ENCODE assay signal across 32 cellular contexts in genomic region chr2:122520212-122520611, GRCh38.
"Had no signal": no experiment of that assay in that cellular context is flagged by ENCODE, and none has a peak within 500 bp of the region (broad histone marks: within the 10 kb centered on the region; RNA-seq: fewer than 3 reads in every experiment).

No MANE protein-coding gene starts in this region.

- FAIRE-seq: astrocyte, bronchial epithelial cell, TTC549 had no signal

- H3K4me3 ChIP-seq: adrenal gland, body of pancreas, MG63, Peyer's patch, SJSA1 had no signal

- H3K9me3 Mint-ChIP-seq: activated CD4-positive, alpha-beta T cell treated with anti-CD3 and anti-CD28 coated beads, Interleukin-2, amount 10 ng/mL, durations not matched to agents 24 days and 14 days; activated T-helper 17 cell treated with anti-CD3 and anti-CD28 coated beads, Interleukin-2, amount 50 U/mL, for 72 hours; T-helper 1 cell treated with Interleukin-12 subunit alpha and Interleukin-12 subunit beta and Interleukin-4 antibody, amounts not matched to agents 30 μg/mL and 1 μg/mL, for 36 hours; T-helper 2 cell treated with Interferon-gamma antibody and Interleukin-4, amounts not matched to agents 5 μg/mL and 100 μg/mL, for 36 hours had no signal

- H3K27me3 ChIP-seq: adrenal gland, body of pancreas, MG63, Peyer's patch, SJSA1 had no signal

- DNase-seq: activated CD4-positive, alpha-beta T cell treated with anti-CD3 and anti-CD28 coated beads, Interleukin-2, amount 10 ng/mL, durations not matched to agents 24 days and 14 days; activated CD4-positive, alpha-beta T cell treated with anti-CD3 and anti-CD28 coated beads, Interleukin-2, amount 50 U/mL, for 4 hours; activated CD8-positive, alpha-beta T cell treated with anti-CD3 and anti-CD28 coated beads for 36 hours; activated gamma-delta T cell; activated naive CD4-positive, alpha-beta T cell treated with Interleukin-2 at 50 U/mL for 16 hours; activated T-cell treated with anti-CD3 and anti-CD28 coated beads, Interleukin-2, amount 50 U/mL, for 1 hour; activated T-cell treated with anti-CD3 and anti-CD28 coated beads, Interleukin-2, amount 50 U/mL, for 72 hours; adrenal gland; body of pancreas; caudate nucleus; Karpas-422; MG63; MV-4-11; NCI-H1092; NCI-H1436 treated with DMSO at 0.1 percent for 48 hours; NCI-H1694 treated with DMSO at 0.1 percent for 48 hours; NCI-H2029; NCI-H345; NCI-H524 treated with DMSO at 0.1 percent for 48 hours; PC-3; Peyer's patch; RPMI8226; SHP77 treated with DMSO at 0.1 percent for 48 hours; SK-N-SH had no signal

- H3K27me3 Mint-ChIP-seq: activated CD4-positive, alpha-beta T cell treated with anti-CD3 and anti-CD28 coated beads, Interleukin-2, amount 10 ng/mL, durations not matched to agents 24 days and 14 days; activated CD8-positive, alpha-beta T cell treated with anti-CD3 and anti-CD28 coated beads for 36 hours; activated T-helper 17 cell treated with anti-CD3 and anti-CD28 coated beads, Interleukin-2, amount 50 U/mL, for 72 hours had no signal

- H3K36me3 ChIP-seq: adrenal gland, MG63, Peyer's patch, SJSA1 had no signal

- H3K9ac ChIP-seq: SK-N-SH had no signal

- H3K4me1 ChIP-seq: adrenal gland, body of pancreas, Peyer's patch, SJSA1 had no signal

- H3K4me2 ChIP-seq: SK-N-SH had no signal

- H3K4me1 Mint-ChIP-seq: activated CD4-positive, alpha-beta T cell treated with anti-CD3 and anti-CD28 coated beads, Interleukin-2, amount 10 ng/mL, durations not matched to agents 24 days and 14 days; activated T-helper 17 cell treated with anti-CD3 and anti-CD28 coated beads, Interleukin-2, amount 50 U/mL, for 72 hours had no signal

- H3K9me2 ChIP-seq: SK-N-SH had no signal

- H3K4me3 Mint-ChIP-seq: activated CD4-positive, alpha-beta T cell treated with anti-CD3 and anti-CD28 coated beads, Interleukin-2, amount 10 ng/mL, durations not matched to agents 24 days and 14 days; activated CD8-positive, alpha-beta T cell treated with anti-CD3 and anti-CD28 coated beads for 36 hours; activated T-cell treated with anti-CD3 and anti-CD28 coated beads, Interleukin-2, amount 50 U/mL, for 72 hours; activated T-helper 17 cell treated with anti-CD3 and anti-CD28 coated beads, Interleukin-2, amount 50 U/mL, for 72 hours; T-helper 1 cell treated with Interleukin-12 subunit alpha and Interleukin-12 subunit beta and Interleukin-4 antibody, amounts not matched to agents 30 μg/mL and 1 μg/mL, for 36 hours; T-helper 2 cell treated with Interferon-gamma antibody and Interleukin-4, amounts not matched to agents 5 μg/mL and 100 μg/mL, for 36 hours had no signal

- H3K27ac ChIP-seq: adrenal gland, body of pancreas, Peyer's patch, SJSA1 had no signal

- H3K27ac Mint-ChIP-seq: activated CD4-positive, alpha-beta T cell treated with anti-CD3 and anti-CD28 coated beads, Interleukin-2, amount 10 ng/mL, durations not matched to agents 24 days and 14 days; activated CD8-positive, alpha-beta T cell treated with anti-CD3 and anti-CD28 coated beads for 36 hours; activated T-cell treated with anti-CD3 and anti-CD28 coated beads, Interleukin-2, amount 50 U/mL, for 72 hours; activated T-helper 17 cell treated with anti-CD3 and anti-CD28 coated beads, Interleukin-2, amount 50 U/mL, for 72 hours; T-helper 1 cell treated with Interleukin-12 subunit alpha and Interleukin-12 subunit beta and Interleukin-4 antibody, amounts not matched to agents 30 μg/mL and 1 μg/mL, for 36 hours; T-helper 2 cell treated with Interferon-gamma antibody and Interleukin-4, amounts not matched to agents 5 μg/mL and 100 μg/mL, for 36 hours had no signal

- H3K36me3 Mint-ChIP-seq: activated naive CD4-positive, alpha-beta T cell treated with anti-CD3 and anti-CD28 coated beads, Interleukin-2, amount 50 U/mL, for 72 hours had no signal

- H3K9me3 ChIP-seq: adrenal gland, body of pancreas, MG63, Peyer's patch, SJSA1, SK-N-SH had no signal
